ENCODE assay signal across 1 cellular context in genomic region chr17:81511800-81512559, GRCh38.
TF ChIP-seq lines count a peak whose summit lies in the region.

No MANE protein-coding gene starts in this region.

TF ChIP-seq in HepG2, 621 proteins besides CTCF, POLR2A, EP300 and RAD21 (continued from another document):
- no peak for TF ChIP-seq ZBED4 (CRISPR knock-in tag; IDR thresholded peaks at IDR 0.05; ENCODE audit: borderline replicate concordance)
- no peak for TF ChIP-seq ZSCAN25 (CRISPR knock-in tag; IDR thresholded peaks at IDR 0.05)
- 0 out of 2 replicates have a peak, but pooled peaks have one; percentile 11 for TF ChIP-seq PHF20 (CRISPR knock-in tag; IDR thresholded peaks at IDR 0.05)
- no peak for TF ChIP-seq ZNF33A (CRISPR knock-in tag; IDR thresholded peaks at IDR 0.05; ENCODE audit: borderline replicate concordance)
- TF ChIP-seq HHEX (CRISPR knock-in tag; IDR thresholded peaks at IDR 0.05): no peak
- no peak for TF ChIP-seq AKNA (CRISPR knock-in tag; IDR thresholded peaks at IDR 0.05; ENCODE audit: borderline replicate concordance)
- no peak for TF ChIP-seq ZNF329 (CRISPR knock-in tag; IDR thresholded peaks at IDR 0.05; ENCODE audit: low read depth)
- peak; percentile 26 for TF ChIP-seq HNRNPLL (IDR thresholded peaks at IDR 0.05; ENCODE audit: low read depth, low read length, poor library complexity, severe bottlenecking)
- no peak; the same call in 1 of the 2 replicates for TF ChIP-seq ZNF451 (CRISPR knock-in tag; IDR thresholded peaks at IDR 0.05)
- no peak for TF ChIP-seq NR2F1 (CRISPR knock-in tag; IDR thresholded peaks at IDR 0.05)
- TF ChIP-seq SMYD3 (CRISPR knock-in tag; IDR thresholded peaks at IDR 0.05): no peak
- no peak for TF ChIP-seq ZNF138 (CRISPR knock-in tag; IDR thresholded peaks at IDR 0.05; ENCODE audit: low read depth)
- TF ChIP-seq ZFP91 (CRISPR knock-in tag; IDR thresholded peaks at IDR 0.05; ENCODE audit: borderline replicate concordance): peak; percentile 50; the same call in 1 of the 2 replicates
- no peak for TF ChIP-seq KDM3A (CRISPR knock-in tag; IDR thresholded peaks at IDR 0.05; ENCODE audit: low read depth)
- peak; percentile 86; the same call in 1 of the 2 replicates for TF ChIP-seq AKAP8 (CRISPR knock-in tag; IDR thresholded peaks at IDR 0.05)
- TF ChIP-seq ZMYM2 (CRISPR knock-in tag; IDR thresholded peaks at IDR 0.05): no peak; the same call in 1 of the 2 replicates
- no peak; the same call in 1 of the 2 replicates for TF ChIP-seq PITX1 (CRISPR knock-in tag; IDR thresholded peaks at IDR 0.05)
- TF ChIP-seq NR2F6 (IDR thresholded peaks at IDR 0.05): no peak
- no peak for TF ChIP-seq NR2F6 (CRISPR knock-in tag; IDR thresholded peaks at IDR 0.05)
- TF ChIP-seq CEBPG (CRISPR knock-in tag; IDR thresholded peaks at IDR 0.05): no peak
- TF ChIP-seq ELF1 (CRISPR knock-in tag; IDR thresholded peaks at IDR 0.05): no peak
- no peak for TF ChIP-seq ZNF292 (CRISPR knock-in tag; IDR thresholded peaks at IDR 0.05; ENCODE audit: borderline replicate concordance, low read depth)
- no peak for TF ChIP-seq MLXIP (CRISPR knock-in tag; IDR thresholded peaks at IDR 0.05; ENCODE audit: borderline replicate concordance)
- no peak for TF ChIP-seq ZNF441 (CRISPR knock-in tag; IDR thresholded peaks at IDR 0.05; ENCODE audit: borderline replicate concordance)
- TF ChIP-seq ZSCAN12 (CRISPR knock-in tag; IDR thresholded peaks at IDR 0.05): 0 out of 2 replicates have a peak, but pooled peaks have one; percentile 5
- TF ChIP-seq GFI1 (CRISPR knock-in tag; IDR thresholded peaks at IDR 0.05; ENCODE audit: borderline replicate concordance): no peak
- TF ChIP-seq GZF1 (CRISPR knock-in tag; IDR thresholded peaks at IDR 0.05): no peak; the same call in 1 of the 2 replicates
- peak; percentile 50; the same call in 1 of the 2 replicates for TF ChIP-seq ZNF772 (CRISPR knock-in tag; IDR thresholded peaks at IDR 0.05)
- no peak for TF ChIP-seq SP1 (IDR thresholded peaks at IDR 0.05)
- no peak for TF ChIP-seq SP1 (CRISPR knock-in tag; IDR thresholded peaks at IDR 0.05)
- no peak for TF ChIP-seq FOXA1 (IDR thresholded peaks at IDR 0.05)
- TF ChIP-seq FOXA1 (CRISPR knock-in tag; IDR thresholded peaks at IDR 0.05): no peak
- no peak for TF ChIP-seq IKZF1 (IDR thresholded peaks at IDR 0.05)
- no peak; the same call in 1 of the 2 replicates for TF ChIP-seq ARNT2 (CRISPR knock-in tag; IDR thresholded peaks at IDR 0.05; ENCODE audit: low read depth)
- TF ChIP-seq GLI4 (CRISPR knock-in tag; IDR thresholded peaks at IDR 0.05; ENCODE audit: borderline replicate concordance): no peak
- no peak for TF ChIP-seq ELF3 (CRISPR knock-in tag; IDR thresholded peaks at IDR 0.05)
- no peak for TF ChIP-seq AHR (CRISPR knock-in tag; IDR thresholded peaks at IDR 0.05)
- no peak for TF ChIP-seq SOX6 (IDR thresholded peaks at IDR 0.05)
- no peak for TF ChIP-seq SOX6 (CRISPR knock-in tag; IDR thresholded peaks at IDR 0.05)
- TF ChIP-seq SMARCC2 (IDR thresholded peaks at IDR 0.05): no peak
- TF ChIP-seq ZNF776 (CRISPR knock-in tag; IDR thresholded peaks at IDR 0.05): 0 out of 2 replicates have a peak, but pooled peaks have one; percentile 7
- TF ChIP-seq MTF2 (CRISPR knock-in tag; IDR thresholded peaks at IDR 0.05; ENCODE audit: borderline replicate concordance): no peak; the same call in 1 of the 2 replicates
- TF ChIP-seq TP53 (CRISPR knock-in tag; conservative IDR thresholded peaks at IDR 0.05): no peak
- no peak for TF ChIP-seq ZNF224 (CRISPR knock-in tag; IDR thresholded peaks at IDR 0.05)
- no peak for TF ChIP-seq ZNF326 (CRISPR knock-in tag; IDR thresholded peaks at IDR 0.05; ENCODE audit: borderline replicate concordance)
- TF ChIP-seq SMAD9 (CRISPR knock-in tag; IDR thresholded peaks at IDR 0.05): no peak
